ENCODE assay signal across 8 cellular contexts in genomic region chr17:36935681-36936454, GRCh38.
DNase-seq lines count a peak whose midpoint lies in the region; ATAC-seq lines count a peak whose summit lies in the region.

No MANE protein-coding gene starts in this region.

- H3K4me1 ChIP-seq in NT2/D1 (ENCODE audit: insufficient read depth, insufficient read length) = peaks cover 23% of the 10 kb centered on the region
- H3K4me1 ChIP-seq in effector memory CD4-positive, alpha-beta T cell (ENCODE audit: control insufficient read depth, insufficient read depth, low read length, poor library complexity, severe bottlenecking) = peaks cover 79% of the 10 kb centered on the region

- peaks cover 100% of the 10 kb centered on the region for H3K27me3 ChIP-seq in NT2/D1 (ENCODE audit: insufficient read depth, insufficient read length)
- H3K27me3 ChIP-seq in effector memory CD4-positive, alpha-beta T cell (replicated peaks; ENCODE audit: control insufficient read depth, insufficient read depth, low read length, poor library complexity, severe bottlenecking) = peaks cover 96% of the 10 kb centered on the region

- H3K27ac ChIP-seq in effector memory CD4-positive, alpha-beta T cell (ENCODE audit: insufficient read depth, low read length, poor library complexity, severe bottlenecking) = no peak overlapping the region

- H3K9me3 ChIP-seq in NT2/D1 (ENCODE audit: insufficient read depth, low read length) = no peaks in the 10 kb centered on the region
- no peaks in the 10 kb centered on the region for H3K9me3 ChIP-seq in effector memory CD4-positive, alpha-beta T cell (ENCODE audit: control insufficient read depth, low read length)

- no peak overlapping the region for H3K9ac ChIP-seq in NT2/D1 (ENCODE audit: insufficient read length, low read depth)

- DNase-seq in NCI-H524 (lab: John Stamatoyannopoulos, UW) = peak; percentile 17 to 32
- no peak for DNase-seq in NCI-H524 treated with DMSO at 0.1 percent for 48 hours (lab: John Stamatoyannopoulos, UW)
- no peak for DNase-seq in NT2/D1 (ENCODE audit: low read depth, low spot score)
- no peak for DNase-seq in effector memory CD4-positive, alpha-beta T cell
- peak; percentile 56 for DNase-seq in retina
- no peak for DNase-seq in stimulated activated CD4-positive, alpha-beta T cell treated with anti-CD3 and anti-CD28 coated beads, Interleukin-4, amount 100 ng/mL, for 4 hours
- DNase-seq in Ammon's horn (ENCODE audit: low spot score) = no peak

- ATAC-seq in HG03439 (IDR thresholded peaks at IDR 0.05; ENCODE audit: unreplicated experiment) = no peak

- peak overlapping the region; percentile 30 for H3K4me3 ChIP-seq in NT2/D1 (ENCODE audit: insufficient read length, low read depth)
- H3K4me3 ChIP-seq in effector memory CD4-positive, alpha-beta T cell (ENCODE audit: insufficient read depth, low read depth, low read length, poor library complexity, severe bottlenecking) = peak overlapping the region; percentile 37

- no peaks in the 10 kb centered on the region for H3K36me3 ChIP-seq in NT2/D1 (ENCODE audit: insufficient read depth, insufficient read length, low read length)
- no peaks in the 10 kb centered on the region for H3K36me3 ChIP-seq in effector memory CD4-positive, alpha-beta T cell (ENCODE audit: control insufficient read depth, insufficient read depth, low read length)

Comparison
In these comparisons a context has a peak if more than half of its experiments do, and no peak if none do; other contexts are left out.
1. DNase-seq: peak in NCI-H524 (2 of 2) and retina (single experiment); none in NCI-H524 treated with DMSO at 0.1 percent for 48 hours (single experiment), NT2/D1 (single experiment), effector memory CD4-positive, alpha-beta T cell (0 of 3), stimulated activated CD4-positive, alpha-beta T cell treated with anti-CD3 and anti-CD28 coated beads, Interleukin-4, amount 100 ng/mL, for 4 hours (0 of 2) and Ammon's horn (single experiment).